Comparison of ENCODE assay signal across 9 cellular contexts in genomic region chr20:63697868-63698545, GRCh38. TPM values are rescaled to one million over a fixed set of nuclear protein-coding genes. Genes with fewer than 3 reads are reported as not detected.
DNase-seq lines count a peak whose midpoint lies in the region; ATAC-seq and TF ChIP-seq lines count a peak whose summit lies in the region.
"Had no signal": no experiment of that assay in that cellular context is flagged by ENCODE, and none has a peak within 500 bp of the region (broad histone marks: within the 10 kb centered on the region; RNA-seq: fewer than 3 reads in every experiment).

No MANE protein-coding gene starts in this region.

- H3K36me3 Mint-ChIP-seq in activated naive CD4-positive, alpha-beta T cell treated with anti-CD3 and anti-CD28 coated beads, Interleukin-2, amount 10 ng/mL, durations not matched to agents 7 days and 5 days: peaks cover 12% of the 10 kb centered on the region
- H3K36me3 Mint-ChIP-seq in type B pancreatic cell: no peaks in the 10 kb centered on the region

- CTCF ChIA-PET in activated naive CD4-positive, alpha-beta T cell treated with anti-CD3 and anti-CD28 coated beads, Interleukin-2, amount 10 ng/mL, durations not matched to agents 7 days and 5 days (lab: Charles Lee): no interaction called here

- ATAC-seq in GM19023 (IDR thresholded peaks at IDR 0.05; ENCODE audit: unreplicated experiment): no peak

- TF ChIP-seq CTCF in type B pancreatic cell (conservative IDR thresholded peaks at IDR 0.05): no peak

- peaks cover 4% of the 10 kb centered on the region for H3K27me3 Mint-ChIP-seq in activated naive CD4-positive, alpha-beta T cell treated with anti-CD3 and anti-CD28 coated beads, Interleukin-2, amount 10 ng/mL, durations not matched to agents 7 days and 5 days
- H3K27me3 Mint-ChIP-seq in type B pancreatic cell: no peaks in the 10 kb centered on the region

- H3K4me3 Mint-ChIP-seq in activated naive CD4-positive, alpha-beta T cell treated with anti-CD3 and anti-CD28 coated beads, Interleukin-2, amount 10 ng/mL, durations not matched to agents 7 days and 5 days: no peak overlapping the region
- H3K4me3 Mint-ChIP-seq in type B pancreatic cell: peak overlapping the region; percentile 31
- H3K4me3 Mint-ChIP-seq: activated T-helper 1 cell treated with anti-CD3 and anti-CD28 coated beads, Interleukin-12 subunit alpha, Interleukin-12 subunit beta, Interleukin-2, Interleukin-4 antibody, amounts not matched to agents 30 ng/mL and 10 ng/mL and 1 ng/mL, durations not matched to agents 14 hours and 24 hours and 36 hours had no signal

- no peaks in the 10 kb centered on the region for H3K9me3 Mint-ChIP-seq in activated naive CD4-positive, alpha-beta T cell treated with anti-CD3 and anti-CD28 coated beads, Interleukin-2, amount 10 ng/mL, durations not matched to agents 7 days and 5 days
- H3K9me3 Mint-ChIP-seq in type B pancreatic cell: no peaks in the 10 kb centered on the region
- H3K9me3 Mint-ChIP-seq: activated T-helper 1 cell treated with anti-CD3 and anti-CD28 coated beads, Interleukin-12 subunit alpha, Interleukin-12 subunit beta, Interleukin-2, Interleukin-4 antibody, amounts not matched to agents 30 ng/mL and 10 ng/mL and 1 ng/mL, durations not matched to agents 14 hours and 24 hours and 36 hours had no signal

- H3K27ac Mint-ChIP-seq in activated naive CD4-positive, alpha-beta T cell treated with anti-CD3 and anti-CD28 coated beads, Interleukin-2, amount 10 ng/mL, durations not matched to agents 7 days and 5 days: no peak overlapping the region
- no peak overlapping the region for H3K27ac Mint-ChIP-seq in type B pancreatic cell

- peaks cover 19% of the 10 kb centered on the region for H3K4me1 Mint-ChIP-seq in activated naive CD4-positive, alpha-beta T cell treated with anti-CD3 and anti-CD28 coated beads, Interleukin-2, amount 10 ng/mL, durations not matched to agents 7 days and 5 days
- no peaks in the 10 kb centered on the region for H3K4me1 Mint-ChIP-seq in type B pancreatic cell (ENCODE audit: unreplicated experiment)

- peak; percentile 18 for DNase-seq in activated naive CD4-positive, alpha-beta T cell treated with anti-CD3 and anti-CD28 coated beads, Interleukin-2, amount 10 ng/mL, durations not matched to agents 7 days and 5 days
- no peak for DNase-seq in activated naive CD4-positive, alpha-beta T cell treated with anti-CD3 and anti-CD28 coated beads, Interleukin-2, amount 50 U/mL, for 16 hours
- DNase-seq in glomerular visceral epithelial cell (ENCODE audit: extremely low spot score) (peak; percentile 55), type B pancreatic cell (ENCODE audit: extremely low spot score, unreplicated experiment) (no peak)
- no peak for DNase-seq in activated CD8-positive, alpha-beta memory T cell treated with anti-CD3 and anti-CD28 coated beads for 24 hours
- DNase-seq: erythroblast, HCEC 1CT had no signal

RNA-seq across cellular contexts. Expression of gene TNFRSF6B, which starts 1.6 kb away (rescaled TPM):
- not detected in 2 replicates for total RNA-seq in type B pancreatic cell (ENCODE audit: low replicate concordance)
- total RNA-seq: activated T-helper 1 cell treated with anti-CD3 and anti-CD28 coated beads, Interleukin-12 subunit alpha, Interleukin-12 subunit beta, Interleukin-2, Interleukin-4 antibody, amounts not matched to agents 30 ng/mL and 10 ng/mL and 1 ng/mL, durations not matched to agents 14 hours and 24 hours and 36 hours had no signal

RNA-seq across cellular contexts. Expression of gene ARFRP1, which starts 9.8 kb away (rescaled TPM):
- 37.2 and 45.0 TPM in 2 replicates for total RNA-seq in type B pancreatic cell (ENCODE audit: low replicate concordance)

RNA-seq across cellular contexts. Expression of gene ZGPAT, which starts 9.8 kb away (rescaled TPM):
- 28.7 and 32.8 TPM in 2 replicates for total RNA-seq in type B pancreatic cell (ENCODE audit: low replicate concordance)

RNA-seq across cellular contexts. Expression of gene LIME1, which starts 38.5 kb away (rescaled TPM):
- 6.3 and 11.3 TPM in 2 replicates for total RNA-seq in type B pancreatic cell (ENCODE audit: low replicate concordance)

RNA-seq across cellular contexts. Expression of gene RTEL1, which starts 39.9 kb away (rescaled TPM):
- 20.7 and 39.2 TPM in 2 replicates for total RNA-seq in type B pancreatic cell (ENCODE audit: low replicate concordance)

Comparison
In these comparisons a context has a peak if more than half of its experiments do, and no peak if none do; other contexts are left out.
1. DNase-seq: peak in activated naive CD4-positive, alpha-beta T cell treated with anti-CD3 and anti-CD28 coated beads, Interleukin-2, amount 10 ng/mL, durations not matched to agents 7 days and 5 days (single experiment) and glomerular visceral epithelial cell (single experiment); none in activated naive CD4-positive, alpha-beta T cell treated with anti-CD3 and anti-CD28 coated beads, Interleukin-2, amount 50 U/mL, for 16 hours (single experiment), type B pancreatic cell (single experiment) and activated CD8-positive, alpha-beta memory T cell treated with anti-CD3 and anti-CD28 coated beads for 24 hours (single experiment).